ENCODE assay signal across 1 cellular context in the genomic region with DNA sequence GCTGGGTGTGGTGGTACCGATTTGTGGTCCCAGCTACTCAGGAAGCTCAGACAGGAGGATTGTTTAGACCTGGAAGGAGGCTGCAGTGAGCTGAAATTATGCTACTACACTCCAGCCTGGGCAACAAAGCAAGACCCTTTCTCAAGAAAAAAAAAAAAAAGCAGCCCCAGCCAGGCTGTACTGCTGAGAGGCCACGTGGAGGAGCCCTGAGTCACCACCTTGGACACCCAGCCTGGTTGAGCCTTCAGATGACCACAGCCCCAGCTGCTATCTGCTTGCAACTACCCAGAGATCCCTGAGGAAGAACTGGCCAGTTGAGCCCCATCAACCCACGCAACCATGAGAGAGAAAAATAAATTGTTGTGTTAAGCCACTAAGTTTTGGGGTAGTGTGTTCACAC.
TF ChIP-seq lines count a peak whose summit lies in the region.

No MANE protein-coding gene starts in this region.

TF ChIP-seq in HepG2, 621 proteins besides CTCF, POLR2A, EP300 and RAD21 (continued from another document):
- TF ChIP-seq, protein P1, sequence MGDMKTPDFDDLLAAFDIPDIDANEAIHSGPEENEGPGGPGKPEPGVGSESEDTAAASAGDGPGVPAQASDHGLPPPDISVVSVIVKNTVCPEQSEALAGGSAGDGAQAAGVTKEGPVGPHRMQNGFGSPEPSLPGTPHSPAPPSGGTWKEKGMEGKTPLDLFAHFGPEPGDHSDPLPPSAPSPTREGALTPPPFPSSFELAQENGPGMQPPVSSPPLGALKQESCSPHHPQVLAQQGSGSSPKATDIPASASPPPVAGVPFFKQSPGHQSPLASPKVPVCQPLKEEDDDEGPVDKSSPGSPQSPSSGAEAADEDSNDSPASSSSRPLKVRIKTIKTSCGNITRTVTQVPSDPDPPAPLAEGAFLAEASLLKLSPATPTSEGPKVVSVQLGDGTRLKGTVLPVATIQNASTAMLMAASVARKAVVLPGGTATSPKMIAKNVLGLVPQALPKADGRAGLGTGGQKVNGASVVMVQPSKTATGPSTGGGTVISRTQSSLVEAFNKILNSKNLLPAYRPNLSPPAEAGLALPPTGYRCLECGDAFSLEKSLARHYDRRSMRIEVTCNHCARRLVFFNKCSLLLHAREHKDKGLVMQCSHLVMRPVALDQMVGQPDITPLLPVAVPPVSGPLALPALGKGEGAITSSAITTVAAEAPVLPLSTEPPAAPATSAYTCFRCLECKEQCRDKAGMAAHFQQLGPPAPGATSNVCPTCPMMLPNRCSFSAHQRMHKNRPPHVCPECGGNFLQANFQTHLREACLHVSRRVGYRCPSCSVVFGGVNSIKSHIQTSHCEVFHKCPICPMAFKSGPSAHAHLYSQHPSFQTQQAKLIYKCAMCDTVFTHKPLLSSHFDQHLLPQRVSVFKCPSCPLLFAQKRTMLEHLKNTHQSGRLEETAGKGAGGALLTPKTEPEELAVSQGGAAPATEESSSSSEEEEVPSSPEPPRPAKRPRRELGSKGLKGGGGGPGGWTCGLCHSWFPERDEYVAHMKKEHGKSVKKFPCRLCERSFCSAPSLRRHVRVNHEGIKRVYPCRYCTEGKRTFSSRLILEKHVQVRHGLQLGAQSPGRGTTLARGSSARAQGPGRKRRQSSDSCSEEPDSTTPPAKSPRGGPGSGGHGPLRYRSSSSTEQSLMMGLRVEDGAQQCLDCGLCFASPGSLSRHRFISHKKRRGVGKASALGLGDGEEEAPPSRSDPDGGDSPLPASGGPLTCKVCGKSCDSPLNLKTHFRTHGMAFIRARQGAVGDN (CRISPR knock-in tag; IDR thresholded peaks at IDR 0.05) = peak; percentile 39
- no peak for TF ChIP-seq HNRNPLL (IDR thresholded peaks at IDR 0.05; ENCODE audit: low read depth, low read length, poor library complexity, severe bottlenecking)
- peak; percentile 46 for TF ChIP-seq MED1 (CRISPR knock-in tag; IDR thresholded peaks at IDR 0.05)
- TF ChIP-seq HNF4A (CRISPR knock-in tag; IDR thresholded peaks at IDR 0.05) = no peak
- no peak for TF ChIP-seq DMAP1 (CRISPR knock-in tag; IDR thresholded peaks at IDR 0.05)
